ENCODE assay signal across 1 cellular context in the genomic region with DNA sequence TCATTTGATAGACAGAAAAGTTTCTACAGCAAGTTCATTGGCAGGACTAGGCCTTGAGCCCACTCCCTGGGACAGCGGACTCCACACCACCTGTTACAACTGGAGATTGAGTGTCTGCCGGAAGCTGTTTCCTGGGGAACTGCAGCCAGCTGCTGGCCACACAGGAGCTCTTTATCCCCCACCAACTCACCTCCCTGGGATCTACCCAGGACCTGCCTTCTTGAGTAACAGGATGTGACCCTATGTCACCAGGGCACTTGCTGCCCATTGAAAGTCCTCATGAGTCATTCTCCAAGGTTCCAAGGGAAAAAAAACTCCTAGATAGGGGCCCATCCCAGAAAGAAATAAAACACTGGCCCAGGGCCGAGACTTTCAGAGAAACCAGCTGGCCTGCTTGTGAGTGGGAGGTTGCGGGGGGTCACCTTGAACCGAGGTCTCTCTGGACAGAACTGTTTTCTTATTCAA.
A peak's percentile ranks its signal among the peaks of the same experiment; 100 is the strongest.
TF ChIP-seq lines count a peak whose summit lies in the region.

No MANE protein-coding gene starts in this region.

TF ChIP-seq in HepG2, 621 proteins besides CTCF, POLR2A, EP300 and RAD21 (continued from another document and continues in another):
- TF ChIP-seq, protein P1, sequence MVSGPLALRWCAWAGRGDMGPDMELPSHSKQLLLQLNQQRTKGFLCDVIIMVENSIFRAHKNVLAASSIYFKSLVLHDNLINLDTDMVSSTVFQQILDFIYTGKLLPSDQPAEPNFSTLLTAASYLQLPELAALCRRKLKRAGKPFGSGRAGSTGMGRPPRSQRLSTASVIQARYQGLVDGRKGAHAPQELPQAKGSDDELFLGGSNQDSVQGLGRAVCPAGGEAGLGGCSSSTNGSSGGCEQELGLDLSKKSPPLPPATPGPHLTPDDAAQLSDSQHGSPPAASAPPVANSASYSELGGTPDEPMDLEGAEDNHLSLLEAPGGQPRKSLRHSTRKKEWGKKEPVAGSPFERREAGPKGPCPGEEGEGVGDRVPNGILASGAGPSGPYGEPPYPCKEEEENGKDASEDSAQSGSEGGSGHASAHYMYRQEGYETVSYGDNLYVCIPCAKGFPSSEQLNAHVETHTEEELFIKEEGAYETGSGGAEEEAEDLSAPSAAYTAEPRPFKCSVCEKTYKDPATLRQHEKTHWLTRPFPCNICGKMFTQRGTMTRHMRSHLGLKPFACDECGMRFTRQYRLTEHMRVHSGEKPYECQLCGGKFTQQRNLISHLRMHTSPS (CRISPR knock-in tag; IDR thresholded peaks at IDR 0.05; ENCODE audit: low read depth), result peak; percentile 69; the same call in 1 of the 2 replicates
- TF ChIP-seq ZNF333 (CRISPR knock-in tag; IDR thresholded peaks at IDR 0.05; ENCODE audit: borderline replicate concordance) (0 out of 2 replicates have a peak, but pooled peaks have one; percentile 39), ZNF468 (CRISPR knock-in tag; IDR thresholded peaks at IDR 0.05) (no peak), ZBTB43 (CRISPR knock-in tag; conservative IDR thresholded peaks at IDR 0.05) (0 out of 2 replicates have a peak, but pooled peaks have one; percentile 59), REXO4 (CRISPR knock-in tag; IDR thresholded peaks at IDR 0.05; ENCODE audit: borderline replicate concordance) (no peak), ZSCAN29 (CRISPR knock-in tag; conservative IDR thresholded peaks at IDR 0.05) (0 out of 2 replicates have a peak, but pooled peaks have one; percentile 26), LCORL (IDR thresholded peaks at IDR 0.05) (no peak), LCORL (CRISPR knock-in tag; IDR thresholded peaks at IDR 0.05) (peak; percentile 86), ZFAT (CRISPR knock-in tag; conservative IDR thresholded peaks at IDR 0.05) (no peak), HHEX (CRISPR knock-in tag; IDR thresholded peaks at IDR 0.05) (no peak), NCOR1 (IDR thresholded peaks at IDR 0.05; ENCODE audit: borderline replicate concordance, low read length) (peak; percentile 59; the same call in 1 of the 2 replicates), RFX3 (CRISPR knock-in tag; IDR thresholded peaks at IDR 0.05) (peak; percentile 54), CSRNP1 (CRISPR knock-in tag; IDR thresholded peaks at IDR 0.05) (peak; percentile 30; the same call in 1 of the 2 replicates), ZFYVE20 (CRISPR knock-in tag; IDR thresholded peaks at IDR 0.05; ENCODE audit: borderline replicate concordance, low read depth) (no peak), NFE2L2 (IDR thresholded peaks at IDR 0.05; ENCODE audit: low read length) (no peak; the same call in 1 of the 2 replicates), ZBTB14 (CRISPR knock-in tag; IDR thresholded peaks at IDR 0.05) (no peak), ZNF235 (CRISPR knock-in tag; IDR thresholded peaks at IDR 0.05; ENCODE audit: borderline replicate concordance) (no peak), ZNF556 (CRISPR knock-in tag; IDR thresholded peaks at IDR 0.05; ENCODE audit: borderline replicate concordance) (peak; percentile 94), ZNF766 (CRISPR knock-in tag; IDR thresholded peaks at IDR 0.05; ENCODE audit: borderline replicate concordance) (no peak; the same call in 1 of the 2 replicates), ZNF879 (CRISPR knock-in tag; IDR thresholded peaks at IDR 0.05) (no peak), ZNF672 (CRISPR knock-in tag; IDR thresholded peaks at IDR 0.05) (no peak), SKI (IDR thresholded peaks at IDR 0.05; ENCODE audit: partially characterized antibody) (peak; percentile 84), PITX1 (CRISPR knock-in tag; IDR thresholded peaks at IDR 0.05) (peak; percentile 81; the same call in 1 of the 2 replicates), ZNF674 (CRISPR knock-in tag; IDR thresholded peaks at IDR 0.05; ENCODE audit: low read depth) (no peak), NR2F6 (IDR thresholded peaks at IDR 0.05) (peak; percentile 89), NR2F6 (CRISPR knock-in tag; IDR thresholded peaks at IDR 0.05) (peak; percentile 94), ZFP37 (CRISPR knock-in tag; IDR thresholded peaks at IDR 0.05; ENCODE audit: borderline replicate concordance) (no peak), KDM6A (CRISPR knock-in tag; IDR thresholded peaks at IDR 0.05; ENCODE audit: low read depth) (peak; percentile 50; the same call in 1 of the 2 replicates), ZNF564 (CRISPR knock-in tag; IDR thresholded peaks at IDR 0.05) (no peak; the same call in 1 of the 2 replicates), ZNF367 (CRISPR knock-in tag; IDR thresholded peaks at IDR 0.05; ENCODE audit: borderline replicate concordance) (no peak), ZNF768 (CRISPR knock-in tag; IDR thresholded peaks at IDR 0.05) (0 out of 2 replicates have a peak, but pooled peaks have one; percentile 32), MAF1 (CRISPR knock-in tag; IDR thresholded peaks at IDR 0.05; ENCODE audit: borderline replicate concordance) (no peak), MYNN (CRISPR knock-in tag; IDR thresholded peaks at IDR 0.05; ENCODE audit: low read depth) (0 out of 2 replicates have a peak, but pooled peaks have one; percentile 25), ZNF280B (CRISPR knock-in tag; IDR thresholded peaks at IDR 0.05; ENCODE audit: borderline replicate concordance) (no peak), ZNF335 (CRISPR knock-in tag; IDR thresholded peaks at IDR 0.05) (peak; percentile 49; the same call in 1 of the 2 replicates), NR2C2 (CRISPR knock-in tag; IDR thresholded peaks at IDR 0.05; ENCODE audit: borderline replicate concordance) (peak; percentile 55; the same call in 1 of the 2 replicates), HMGXB3 (CRISPR knock-in tag; IDR thresholded peaks at IDR 0.05; ENCODE audit: borderline replicate concordance) (no peak), NFATC3 (CRISPR knock-in tag; IDR thresholded peaks at IDR 0.05) (no peak), HNRNPLL (IDR thresholded peaks at IDR 0.05; ENCODE audit: low read depth, low read length, poor library complexity, severe bottlenecking) (no peak), ZNF337 (CRISPR knock-in tag; IDR thresholded peaks at IDR 0.05; ENCODE audit: borderline replicate concordance, low read depth) (no peak), ZNF460 (CRISPR knock-in tag; IDR thresholded peaks at IDR 0.05; ENCODE audit: borderline replicate concordance) (no peak)
- TF ChIP-seq, protein P2, sequence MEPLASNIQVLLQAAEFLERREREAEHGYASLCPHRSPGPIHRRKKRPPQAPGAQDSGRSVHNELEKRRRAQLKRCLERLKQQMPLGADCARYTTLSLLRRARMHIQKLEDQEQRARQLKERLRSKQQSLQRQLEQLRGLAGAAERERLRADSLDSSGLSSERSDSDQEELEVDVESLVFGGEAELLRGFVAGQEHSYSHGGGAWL (CRISPR knock-in tag; IDR thresholded peaks at IDR 0.05), result peak; percentile 67; the same call in 1 of the 2 replicates
- TF ChIP-seq, protein P3, sequence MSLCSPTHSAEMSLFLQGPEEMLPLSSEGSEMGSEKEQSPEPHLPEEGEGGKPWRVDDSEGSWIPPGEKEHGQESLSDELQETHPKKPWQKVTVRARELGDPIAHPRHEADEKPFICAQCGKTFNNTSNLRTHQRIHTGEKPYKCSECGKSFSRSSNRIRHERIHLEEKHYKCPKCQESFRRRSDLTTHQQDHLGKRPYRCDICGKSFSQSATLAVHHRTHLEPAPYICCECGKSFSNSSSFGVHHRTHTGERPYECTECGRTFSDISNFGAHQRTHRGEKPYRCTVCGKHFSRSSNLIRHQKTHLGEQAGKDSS (CRISPR knock-in tag; IDR thresholded peaks at IDR 0.05; ENCODE audit: borderline replicate concordance, low read depth), result peak; percentile 84; the same call in 1 of the 2 replicates
- TF ChIP-seq, protein P4, sequence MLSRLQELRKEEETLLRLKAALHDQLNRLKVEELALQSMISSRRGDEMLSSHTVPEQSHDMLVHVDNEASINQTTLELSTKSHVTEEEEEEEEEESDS (CRISPR knock-in tag; IDR thresholded peaks at IDR 0.05; ENCODE audit: borderline replicate concordance), result 0 out of 2 replicates have a peak, but pooled peaks have one; percentile 62
- TF ChIP-seq, protein P5, sequence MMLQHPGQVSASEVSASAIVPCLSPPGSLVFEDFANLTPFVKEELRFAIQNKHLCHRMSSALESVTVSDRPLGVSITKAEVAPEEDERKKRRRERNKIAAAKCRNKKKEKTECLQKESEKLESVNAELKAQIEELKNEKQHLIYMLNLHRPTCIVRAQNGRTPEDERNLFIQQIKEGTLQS (CRISPR knock-in tag; IDR thresholded peaks at IDR 0.05), result peak; percentile 90
- TF ChIP-seq, protein P6, sequence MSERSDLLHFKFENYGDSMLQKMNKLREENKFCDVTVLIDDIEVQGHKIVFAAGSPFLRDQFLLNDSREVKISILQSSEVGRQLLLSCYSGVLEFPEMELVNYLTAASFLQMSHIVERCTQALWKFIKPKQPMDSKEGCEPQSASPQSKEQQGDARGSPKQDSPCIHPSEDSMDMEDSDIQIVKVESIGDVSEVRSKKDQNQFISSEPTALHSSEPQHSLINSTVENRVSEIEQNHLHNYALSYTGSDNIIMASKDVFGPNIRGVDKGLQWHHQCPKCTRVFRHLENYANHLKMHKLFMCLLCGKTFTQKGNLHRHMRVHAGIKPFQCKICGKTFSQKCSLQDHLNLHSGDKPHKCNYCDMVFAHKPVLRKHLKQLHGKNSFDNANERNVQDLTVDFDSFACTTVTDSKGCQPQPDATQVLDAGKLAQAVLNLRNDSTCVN (CRISPR knock-in tag; IDR thresholded peaks at IDR 0.05; ENCODE audit: borderline replicate concordance), result no peak
- TF ChIP-seq, protein P7, sequence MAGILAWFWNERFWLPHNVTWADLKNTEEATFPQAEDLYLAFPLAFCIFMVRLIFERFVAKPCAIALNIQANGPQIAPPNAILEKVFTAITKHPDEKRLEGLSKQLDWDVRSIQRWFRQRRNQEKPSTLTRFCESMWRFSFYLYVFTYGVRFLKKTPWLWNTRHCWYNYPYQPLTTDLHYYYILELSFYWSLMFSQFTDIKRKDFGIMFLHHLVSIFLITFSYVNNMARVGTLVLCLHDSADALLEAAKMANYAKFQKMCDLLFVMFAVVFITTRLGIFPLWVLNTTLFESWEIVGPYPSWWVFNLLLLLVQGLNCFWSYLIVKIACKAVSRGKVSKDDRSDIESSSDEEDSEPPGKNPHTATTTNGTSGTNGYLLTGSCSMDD (CRISPR knock-in tag; IDR thresholded peaks at IDR 0.05), result no peak
